ENCODE assay signal across 8 cellular contexts in genomic region chr13:99033814-99034213, GRCh38. TPM values are rescaled to one million over a fixed set of nuclear protein-coding genes. Genes with fewer than 3 reads are reported as not detected.
DNase-seq lines count a peak whose midpoint lies in the region; ATAC-seq lines count a peak whose summit lies in the region.

No MANE protein-coding gene starts in this region.

- H3K4me1 ChIP-seq in mesendoderm (ENCODE audit: control insufficient read depth, low read depth, low read length): no peaks in the 10 kb centered on the region

- no peaks in the 10 kb centered on the region for H3K36me3 ChIP-seq in mesendoderm (ENCODE audit: control insufficient read depth, insufficient read depth, low read length)

- no peaks in the 10 kb centered on the region for H3K79me1 ChIP-seq in mesendoderm (ENCODE audit: low read length)

- H3K27ac ChIP-seq in mesendoderm (ENCODE audit: low read depth, low read length): no peak overlapping the region

- H3K4me3 ChIP-seq in mesendoderm (ENCODE audit: low read length): no peak overlapping the region

- H4K8ac ChIP-seq in mesendoderm (ENCODE audit: low read depth, low read length): no peak overlapping the region

- no peaks in the 10 kb centered on the region for H3K27me3 ChIP-seq in mesendoderm (ENCODE audit: insufficient read depth, low read length, poor library complexity)

- H3K27me3 Mint-ChIP-seq in activated naive CD8-positive, alpha-beta T cell: no peaks in the 10 kb centered on the region
- H3K27me3 Mint-ChIP-seq in activated naive CD8-positive, alpha-beta T cell treated with anti-CD3 and anti-CD28 coated beads for 36 hours: no peaks in the 10 kb centered on the region
- H3K27me3 Mint-ChIP-seq in activated CD4-positive, alpha-beta memory T cell treated with anti-CD3 and anti-CD28 coated beads for 36 hours: no peaks in the 10 kb centered on the region

- H3K18ac ChIP-seq in mesendoderm (ENCODE audit: low read length): no peak overlapping the region

- no peak overlapping the region for H2BK5ac ChIP-seq in mesendoderm (ENCODE audit: low read length)

- peak overlapping the region; percentile 47 for H3K27ac Mint-ChIP-seq in activated naive CD8-positive, alpha-beta T cell
- H3K27ac Mint-ChIP-seq in activated naive CD8-positive, alpha-beta T cell treated with anti-CD3 and anti-CD28 coated beads for 36 hours: no peak overlapping the region
- H3K27ac Mint-ChIP-seq in activated CD4-positive, alpha-beta memory T cell treated with anti-CD3 and anti-CD28 coated beads for 36 hours: no peak overlapping the region

- no peak overlapping the region for H3K23ac ChIP-seq in mesendoderm (ENCODE audit: low read length)

- peaks cover 6% of the 10 kb centered on the region for H3K9me3 Mint-ChIP-seq in activated naive CD8-positive, alpha-beta T cell (ENCODE audit: low read depth)
- H3K9me3 Mint-ChIP-seq in activated naive CD8-positive, alpha-beta T cell treated with anti-CD3 and anti-CD28 coated beads for 36 hours: peaks cover 1% of the 10 kb centered on the region
- peaks cover 10% of the 10 kb centered on the region for H3K9me3 Mint-ChIP-seq in activated CD4-positive, alpha-beta memory T cell treated with anti-CD3 and anti-CD28 coated beads for 36 hours

- H2BK120ac ChIP-seq in mesendoderm (ENCODE audit: low read depth, low read length): no peak overlapping the region

- no peak overlapping the region for H3K4ac ChIP-seq in mesendoderm (ENCODE audit: low read depth, low read length)

- ATAC-seq in GM18870 (IDR thresholded peaks at IDR 0.05; ENCODE audit: unreplicated experiment): no peak

- intact Hi-C loops in activated CD4-positive, alpha-beta memory T cell treated with anti-CD3 and anti-CD28 coated beads for 36 hours (cut with micrococcal nuclease): no loop called here

- H3K56ac ChIP-seq in mesendoderm (ENCODE audit: low read length): no peak overlapping the region

- H3K36me3 Mint-ChIP-seq in activated naive CD8-positive, alpha-beta T cell: peaks cover 21% of the 10 kb centered on the region
- H3K36me3 Mint-ChIP-seq in activated naive CD8-positive, alpha-beta T cell treated with anti-CD3 and anti-CD28 coated beads for 36 hours: peaks cover 20% of the 10 kb centered on the region
- peaks cover 12% of the 10 kb centered on the region for H3K36me3 Mint-ChIP-seq in activated CD4-positive, alpha-beta memory T cell treated with anti-CD3 and anti-CD28 coated beads for 36 hours

- H3K4me2 ChIP-seq in mesendoderm (ENCODE audit: low read length): no peak overlapping the region

- no peak overlapping the region for H4K5ac ChIP-seq in mesendoderm (ENCODE audit: low read length)

- no peaks in the 10 kb centered on the region for H3K79me2 ChIP-seq in mesendoderm (ENCODE audit: control insufficient read depth, insufficient read depth, low read length)

- DNase-seq in activated naive CD8-positive, alpha-beta T cell treated with anti-CD3 and anti-CD28 coated beads for 36 hours: no peak
- DNase-seq in NCI-H774 (lab: John Stamatoyannopoulos, UW): peak; percentile 4
- peak; percentile 51 to 63 for DNase-seq in dermis microvascular lymphatic vessel endothelial cell (ENCODE audit: low read depth in 2 of 2)
- peak; percentile 47 for DNase-seq in mesendoderm
- DNase-seq in NK-92 (lab: John Stamatoyannopoulos, UW; ENCODE audit: unreplicated experiment): no peak
- no peak for DNase-seq in activated CD4-positive, alpha-beta memory T cell treated with anti-CD3 and anti-CD28 coated beads for 36 hours

- CTCF ChIA-PET in activated CD4-positive, alpha-beta memory T cell treated with anti-CD3 and anti-CD28 coated beads for 36 hours (lab: Charles Lee): interaction anchor here (0.7 to 4.1 kb wide), 19 partner anchors 11 to 236 kb away, joined by 3 to 50 read pairs (median 4); no protein-coding TSS in a partner anchor

- no peak overlapping the region for H3K9ac ChIP-seq in mesendoderm (ENCODE audit: low read length)

- H3K4me3 Mint-ChIP-seq in activated naive CD8-positive, alpha-beta T cell: no peak overlapping the region
- no peak overlapping the region for H3K4me3 Mint-ChIP-seq in activated naive CD8-positive, alpha-beta T cell treated with anti-CD3 and anti-CD28 coated beads for 36 hours
- H3K4me3 Mint-ChIP-seq in activated CD4-positive, alpha-beta memory T cell treated with anti-CD3 and anti-CD28 coated beads for 36 hours: no peak overlapping the region

- H2AK5ac ChIP-seq in mesendoderm (ENCODE audit: low read length): no peak overlapping the region

- H2BK15ac ChIP-seq in mesendoderm (replicated peaks; ENCODE audit: low read depth): no peak overlapping the region

- POLR2A ChIA-PET in activated CD4-positive, alpha-beta memory T cell treated with anti-CD3 and anti-CD28 coated beads for 36 hours (lab: Charles Lee): interaction anchor here (0.6 to 0.7 kb wide), 2 partner anchors 13 to 190 kb away, joined by 3 to 5 read pairs; no protein-coding TSS in a partner anchor

- peaks cover 55% of the 10 kb centered on the region for H3K4me1 Mint-ChIP-seq in activated naive CD8-positive, alpha-beta T cell (ENCODE audit: low read depth)
- peaks cover 37% of the 10 kb centered on the region for H3K4me1 Mint-ChIP-seq in activated naive CD8-positive, alpha-beta T cell treated with anti-CD3 and anti-CD28 coated beads for 36 hours
- H3K4me1 Mint-ChIP-seq in activated CD4-positive, alpha-beta memory T cell treated with anti-CD3 and anti-CD28 coated beads for 36 hours (ENCODE audit: low read depth): peaks cover 57% of the 10 kb centered on the region

RNA-seq across cellular contexts. Expression of gene DOCK9, which starts 56.0 kb away (rescaled TPM):
- total RNA-seq in activated naive CD8-positive, alpha-beta T cell treated with anti-CD3 and anti-CD28 coated beads for 36 hours: 10 to 100 TPM; 31.9 to 33.5 TPM
- total RNA-seq in dermis microvascular lymphatic vessel endothelial cell: 249 and 356 TPM in 2 replicates
- polyA plus RNA-seq in mesendoderm (2013, experiment 1 of 2): 9.6 TPM
- 10.6 TPM for polyA plus RNA-seq in mesendoderm (2013, experiment 2 of 2)
- 10 to 100 TPM; 57.2 to 59.0 TPM for total RNA-seq in activated CD4-positive, alpha-beta memory T cell treated with anti-CD3 and anti-CD28 coated beads for 36 hours

Comparison
In these comparisons a context has a peak if more than half of its experiments do, and no peak if none do; other contexts are left out.
1. DNase-seq: peak in NCI-H774 (single experiment), dermis microvascular lymphatic vessel endothelial cell (2 of 2) and mesendoderm (single experiment); none in activated naive CD8-positive, alpha-beta T cell treated with anti-CD3 and anti-CD28 coated beads for 36 hours (single experiment), NK-92 (single experiment) and activated CD4-positive, alpha-beta memory T cell treated with anti-CD3 and anti-CD28 coated beads for 36 hours (single experiment).